16 cellular contexts compared by ENCODE assay signal in the genomic region with DNA sequence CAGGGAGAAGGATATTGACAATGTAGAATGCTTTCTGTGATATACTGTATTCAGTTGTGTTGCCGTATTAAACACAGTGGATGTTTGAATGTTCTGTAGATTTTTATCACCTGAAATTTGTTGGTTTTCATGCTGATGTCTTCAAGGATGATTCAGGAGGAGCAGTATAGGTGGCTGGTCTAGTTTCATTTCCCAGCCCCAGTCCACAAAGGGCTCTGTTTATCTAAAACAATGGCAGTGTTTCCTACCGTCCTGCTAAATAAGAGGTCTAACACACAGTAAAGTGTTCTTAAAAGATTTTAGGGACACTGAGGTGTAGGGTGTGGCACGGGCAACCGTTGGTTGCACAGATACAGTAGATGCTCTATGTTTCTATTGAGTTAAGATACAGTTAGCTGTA. TPM values are rescaled to one million over a fixed set of nuclear protein-coding genes. Genes with fewer than 3 reads are reported as not detected.
DNase-seq lines count a peak whose midpoint lies in the region; ATAC-seq, FAIRE-seq and TF ChIP-seq lines count a peak whose summit lies in the region.
"Had no signal": no experiment of that assay in that cellular context is flagged by ENCODE, and none has a peak within 500 bp of the region (broad histone marks: within the 10 kb centered on the region; RNA-seq: fewer than 3 reads in every experiment).

No MANE protein-coding gene starts in this region.

- H3K27me3 ChIP-seq in colonic mucosa = no peaks in the 10 kb centered on the region
- no peaks in the 10 kb centered on the region for H3K27me3 ChIP-seq in mesenchymal stem cell (ENCODE audit: control insufficient read depth in 1 of 2, insufficient read depth in 1 of 2, low read length in 2 of 2)
- H3K27me3 ChIP-seq: SJCRH30 had no signal

- no peak overlapping the region for H4K8ac ChIP-seq in mesenchymal stem cell (ENCODE audit: low read length)

- no peak overlapping the region for H3K23ac ChIP-seq in mesenchymal stem cell (ENCODE audit: low read length in 2 of 2)

- FAIRE-seq in HTR-8/SVneo (lab: Jason Lieb, UNC) = peak; percentile 49
- FAIRE-seq: D721Med, G401.6 had no signal

- ATAC-seq in HG03159 (IDR thresholded peaks at IDR 0.05; ENCODE audit: unreplicated experiment) = no peak

- WGBS in mesenchymal stem cell = 79% methylated on average over 4 of the region's 4 CpGs

- no peak overlapping the region for H4K91ac ChIP-seq in mesenchymal stem cell (ENCODE audit: low read length)

- H3K18ac ChIP-seq in mesenchymal stem cell (ENCODE audit: low read depth in 1 of 2, low read length in 2 of 2) = peak overlapping the region; percentile 8 to 86

- no peak overlapping the region for H3K27ac Mint-ChIP-seq in Calu3 (ENCODE audit: unreplicated experiment)
- H3K27ac Mint-ChIP-seq: B cell; CD4-positive, alpha-beta memory T cell; HFFc6 had no signal

- peak overlapping the region; percentile 36 for H2AK5ac ChIP-seq in mesenchymal stem cell (ENCODE audit: low read length, severe bottlenecking)

- H3K27ac ChIP-seq in colonic mucosa = peak overlapping the region; percentile 28
- H3K27ac ChIP-seq in mesenchymal stem cell (ENCODE audit: low read length, poor library complexity, severe bottlenecking) = no peak overlapping the region
- H3K27ac ChIP-seq: RWPE1, SJCRH30 had no signal

- H3K36me3 ChIP-seq in colonic mucosa = no peaks in the 10 kb centered on the region
- H3K36me3 ChIP-seq in mesenchymal stem cell (ENCODE audit: control insufficient read depth in 1 of 2, insufficient read depth in 2 of 2, low read depth in 1 of 2, low read length in 2 of 2) = no peaks in the 10 kb centered on the region
- H3K36me3 ChIP-seq: SJCRH30 had no signal

- H3K36me3 Mint-ChIP-seq in Calu3 (ENCODE audit: insufficient read depth, unreplicated experiment) = no peaks in the 10 kb centered on the region
- H3K36me3 Mint-ChIP-seq: CD4-positive, alpha-beta memory T cell had no signal

- no peaks in the 10 kb centered on the region for H3K27me3 Mint-ChIP-seq in Calu3 (ENCODE audit: unreplicated experiment)
- H3K27me3 Mint-ChIP-seq: CD4-positive, alpha-beta memory T cell had no signal

- H2BK5ac ChIP-seq in mesenchymal stem cell (ENCODE audit: low read depth, low read length, poor library complexity, severe bottlenecking) = no peak overlapping the region

- no peak overlapping the region for H3K14ac ChIP-seq in mesenchymal stem cell (ENCODE audit: low read length in 2 of 2)

- H3K9me3 ChIP-seq in colonic mucosa (no peaks in the 10 kb centered on the region), mesenchymal stem cell (ENCODE audit: control insufficient read depth, low read length) (no peaks in the 10 kb centered on the region)
- H3K9me3 ChIP-seq: SJCRH30 had no signal

- no peak for TF ChIP-seq CTCF in colonic mucosa (IDR thresholded peaks at IDR 0.05)
- TF ChIP-seq CTCF in Calu3 (IDR thresholded peaks at IDR 0.05; ENCODE audit: unreplicated experiment) = no peak

- peaks cover 25% of the 10 kb centered on the region for H3K79me1 ChIP-seq in mesenchymal stem cell (replicated peaks; ENCODE audit: low read length, poor library complexity, severe bottlenecking)

- no peak overlapping the region for H2BK12ac ChIP-seq in mesenchymal stem cell (ENCODE audit: low read length in 2 of 2)

- DNase-seq in HTR-8/SVneo (ENCODE audit: insufficient read length, low spot score) (no peak), colonic mucosa (no peak), mesenchymal stem cell (no peak), superior temporal gyrus (ENCODE audit: extremely low spot score) (peak; percentile 56), NCI-H1436 treated with DMSO at 0.1 percent for 48 hours (lab: John Stamatoyannopoulos, UW) (no peak), Calu3 (no peak)
- DNase-seq: CD4-positive, alpha-beta memory T cell; DMS79 treated with DMSO at 0.1 percent for 48 hours; NCI-H510A treated with DMSO at 0.1 percent for 48 hours; SJCRH30 had no signal

- BruUV-seq in Calu3 (replicated peaks; lab: Mats Ljungman, UMichigan) = no TSS peak

- CTCF ChIA-PET in Calu3 (lab: Charles Lee) = interaction anchor here (1.1 to 1.7 kb wide), 3 partner anchors 14 to 356 kb away, joined by 5 to 6 read pairs (median 5); no protein-coding TSS in a partner anchor

- H3K4me1 ChIP-seq in colonic mucosa = peaks cover 12% of the 10 kb centered on the region
- H3K4me1 ChIP-seq in mesenchymal stem cell (ENCODE audit: control insufficient read depth, insufficient read depth, low read depth, low read length) = peaks cover 4% of the 10 kb centered on the region
- H3K4me1 ChIP-seq: SJCRH30 had no signal

- H3K9me3 Mint-ChIP-seq in Calu3 (ENCODE audit: low read depth, unreplicated experiment) = no peaks in the 10 kb centered on the region
- H3K9me3 Mint-ChIP-seq: CD4-positive, alpha-beta memory T cell; HFFc6 had no signal

- no peak overlapping the region for H3K4me3 Mint-ChIP-seq in Calu3 (ENCODE audit: low read depth, unreplicated experiment)
- H3K4me3 Mint-ChIP-seq: B cell; CD4-positive, alpha-beta memory T cell; HFFc6 had no signal

- peaks cover 9% of the 10 kb centered on the region for H3K4me1 Mint-ChIP-seq in Calu3 (ENCODE audit: low read depth, unreplicated experiment)
- H3K4me1 Mint-ChIP-seq: B cell had no signal

- peak overlapping the region in 1 of 2 donors; percentile 21 for H3K9ac ChIP-seq in colonic mucosa (ENCODE audit: low read depth in 2 of 2, low read length in 2 of 2)
- H3K9ac ChIP-seq in mesenchymal stem cell (ENCODE audit: low read length) = no peak overlapping the region

- no peak overlapping the region for H2BK15ac ChIP-seq in mesenchymal stem cell (ENCODE audit: low read depth, poor library complexity, severe bottlenecking)

- H3K4me2 ChIP-seq in mesenchymal stem cell (ENCODE audit: low read length, poor library complexity, severe bottlenecking) = no peak overlapping the region

- intact Hi-C loops in colonic mucosa (cut with DNase I) = loop anchor here (5.0 kb wide), 1 partner anchor 291 kb away; no protein-coding TSS in a partner anchor
- intact Hi-C loops in Calu3 (cut with micrococcal nuclease; ENCODE audit: unreplicated experiment) = no loop called here

- H3K4ac ChIP-seq in mesenchymal stem cell (ENCODE audit: low read depth in 1 of 2, low read length in 2 of 2) = peak overlapping the region in 1 of 2 experiments; percentile 58

- H2BK120ac ChIP-seq in mesenchymal stem cell (ENCODE audit: low read depth, low read length) = no peak overlapping the region

- H3K4me3 ChIP-seq in colonic mucosa (no peak overlapping the region), mesenchymal stem cell (ENCODE audit: insufficient read depth in 1 of 2, low read depth in 1 of 2, low read length in 2 of 2) (no peak overlapping the region)
- H3K4me3 ChIP-seq: SJCRH30 had no signal

- no peak overlapping the region for H2AFZ ChIP-seq in mesenchymal stem cell (ENCODE audit: low read depth, low read length)

RNA-seq across cellular contexts. Expression of gene NEO1, which starts 26.0 kb away (rescaled TPM):
- total RNA-seq in colonic mucosa = 100 to 1,000 TPM; 108 to 130 TPM
- polyA plus RNA-seq in mesenchymal stem cell (2013, experiment 1 of 2) = 90.4 TPM
- polyA plus RNA-seq in mesenchymal stem cell (2013, experiment 2 of 2) = 85.2 TPM
- 20.4 and 35.1 TPM in 2 replicates for total RNA-seq in Calu3 (2022)
